1 cellular context compared by ENCODE assay signal in the genomic region with DNA sequence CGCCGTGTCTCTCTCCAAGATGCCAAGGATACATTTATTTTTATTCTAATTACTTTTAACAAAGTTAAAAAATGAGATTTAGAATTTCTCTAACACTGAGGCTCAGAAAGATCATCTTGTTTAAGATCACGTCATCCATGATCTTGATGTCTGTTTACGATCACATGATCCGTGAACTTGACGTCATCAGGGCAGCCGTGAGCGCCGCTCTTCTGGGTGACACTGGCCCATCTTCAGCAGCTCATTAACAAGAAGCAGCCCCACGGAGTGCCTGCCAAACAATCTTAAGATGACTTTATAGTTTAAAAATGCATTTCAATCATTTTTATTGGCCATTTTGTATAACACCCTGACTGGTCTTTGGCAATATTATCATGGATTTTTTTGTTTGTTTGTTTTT.
A peak's percentile ranks its signal among the peaks of the same experiment; 100 is the strongest.
TF ChIP-seq lines count a peak whose summit lies in the region.

No MANE protein-coding gene starts in this region.

TF ChIP-seq in K562, 482 proteins besides CTCF, POLR2A, EP300 and RAD21 (continued from another document):
- TF ChIP-seq, protein P1, sequence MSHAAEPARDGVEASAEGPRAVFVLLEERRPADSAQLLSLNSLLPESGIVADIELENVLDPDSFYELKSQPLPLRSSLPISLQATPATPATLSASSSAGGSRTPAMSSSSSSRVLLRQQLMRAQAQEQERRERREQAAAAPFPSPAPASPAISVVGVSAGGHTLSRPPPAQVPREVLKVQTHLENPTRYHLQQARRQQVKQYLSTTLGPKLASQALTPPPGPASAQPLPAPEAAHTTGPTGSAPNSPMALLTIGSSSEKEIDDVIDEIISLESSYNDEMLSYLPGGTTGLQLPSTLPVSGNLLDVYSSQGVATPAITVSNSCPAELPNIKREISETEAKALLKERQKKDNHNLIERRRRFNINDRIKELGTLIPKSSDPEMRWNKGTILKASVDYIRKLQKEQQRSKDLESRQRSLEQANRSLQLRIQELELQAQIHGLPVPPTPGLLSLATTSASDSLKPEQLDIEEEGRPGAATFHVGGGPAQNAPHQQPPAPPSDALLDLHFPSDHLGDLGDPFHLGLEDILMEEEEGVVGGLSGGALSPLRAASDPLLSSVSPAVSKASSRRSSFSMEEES (CRISPR knock-in tag; IDR thresholded peaks at IDR 0.05): peak; percentile 87
- no peak for TF ChIP-seq FOXM1 (IDR thresholded peaks at IDR 0.05; ENCODE audit: low read depth)
- no peak for TF ChIP-seq FOXM1 (CRISPR knock-in tag; IDR thresholded peaks at IDR 0.05; ENCODE audit: low read depth)
- no peak for TF ChIP-seq SMARCB1 (IDR thresholded peaks at IDR 0.05; ENCODE audit: insufficient read length, low read depth)
- TF ChIP-seq MEIS2 (IDR thresholded peaks at IDR 0.05; ENCODE audit: partially characterized antibody): no peak
- TF ChIP-seq, protein P2, sequence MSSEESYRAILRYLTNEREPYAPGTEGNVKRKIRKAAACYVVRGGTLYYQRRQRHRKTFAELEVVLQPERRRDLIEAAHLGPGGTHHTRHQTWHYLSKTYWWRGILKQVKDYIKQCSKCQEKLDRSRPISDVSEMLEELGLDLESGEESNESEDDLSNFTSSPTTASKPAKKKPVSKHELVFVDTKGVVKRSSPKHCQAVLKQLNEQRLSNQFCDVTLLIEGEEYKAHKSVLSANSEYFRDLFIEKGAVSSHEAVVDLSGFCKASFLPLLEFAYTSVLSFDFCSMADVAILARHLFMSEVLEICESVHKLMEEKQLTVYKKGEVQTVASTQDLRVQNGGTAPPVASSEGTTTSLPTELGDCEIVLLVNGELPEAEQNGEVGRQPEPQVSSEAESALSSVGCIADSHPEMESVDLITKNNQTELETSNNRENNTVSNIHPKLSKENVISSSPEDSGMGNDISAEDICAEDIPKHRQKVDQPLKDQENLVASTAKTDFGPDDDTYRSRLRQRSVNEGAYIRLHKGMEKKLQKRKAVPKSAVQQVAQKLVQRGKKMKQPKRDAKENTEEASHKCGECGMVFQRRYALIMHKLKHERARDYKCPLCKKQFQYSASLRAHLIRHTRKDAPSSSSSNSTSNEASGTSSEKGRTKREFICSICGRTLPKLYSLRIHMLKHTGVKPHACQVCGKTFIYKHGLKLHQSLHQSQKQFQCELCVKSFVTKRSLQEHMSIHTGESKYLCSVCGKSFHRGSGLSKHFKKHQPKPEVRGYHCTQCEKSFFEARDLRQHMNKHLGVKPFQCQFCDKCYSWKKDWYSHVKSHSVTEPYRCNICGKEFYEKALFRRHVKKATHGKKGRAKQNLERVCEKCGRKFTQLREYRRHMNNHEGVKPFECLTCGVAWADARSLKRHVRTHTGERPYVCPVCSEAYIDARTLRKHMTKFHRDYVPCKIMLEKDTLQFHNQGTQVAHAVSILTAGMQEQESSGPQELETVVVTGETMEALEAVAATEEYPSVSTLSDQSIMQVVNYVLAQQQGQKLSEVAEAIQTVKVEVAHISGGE (CRISPR knock-in tag; IDR thresholded peaks at IDR 0.05): no peak
- TF ChIP-seq HIVEP1 (CRISPR knock-in tag; IDR thresholded peaks at IDR 0.05): no peak
- TF ChIP-seq ZNF3 (CRISPR knock-in tag; IDR thresholded peaks at IDR 0.05): no peak
- TF ChIP-seq NR0B1 (IDR thresholded peaks at IDR 0.05; ENCODE audit: partially characterized antibody): no peak
- no peak for TF ChIP-seq SMARCA5 (IDR thresholded peaks at IDR 0.05)
- TF ChIP-seq FOXK1 (CRISPR knock-in tag; IDR thresholded peaks at IDR 0.05; ENCODE audit: borderline replicate concordance): no peak
- no peak for TF ChIP-seq ELF1 (tag; IDR thresholded peaks at IDR 0.05)
- TF ChIP-seq NR2C2 (CRISPR knock-in tag; IDR thresholded peaks at IDR 0.05): no peak
- peak; percentile 31; the same call in 1 of the 2 replicates for TF ChIP-seq NR2C2 (tag; IDR thresholded peaks at IDR 0.05)
